8 cellular contexts compared by ENCODE assay signal in genomic region chr6:7155871-7156579, GRCh38. TPM values are rescaled to one million over a fixed set of nuclear protein-coding genes. Genes with fewer than 3 reads are reported as not detected.
DNase-seq lines count a peak whose midpoint lies in the region; ATAC-seq and TF ChIP-seq lines count a peak whose summit lies in the region.

No MANE protein-coding gene starts in this region.

- peaks cover 3% of the 10 kb centered on the region for H3K36me3 Mint-ChIP-seq in T-cell
- no peaks in the 10 kb centered on the region for H3K36me3 Mint-ChIP-seq in nephron (ENCODE audit: low read depth)

- DNase-seq in T-cell: no peak
- DNase-seq in GM19238 (ENCODE audit: insufficient read length, low spot score): no peak
- DNase-seq in coronary artery (ENCODE audit: low spot score): no peak
- no peak for DNase-seq in activated CD4-positive, alpha-beta T cell treated with anti-CD3 and anti-CD28 coated beads, Interleukin-2, amount 50 U/mL, for 48 hours

- POLR2A ChIA-PET in T-cell (lab: Charles Lee): interaction anchor here in 1 of 2 donors (1.1 kb wide), 1 partner anchor 10 kb away, joined by 3 read pairs; no protein-coding TSS in a partner anchor

- H3K4me3 Mint-ChIP-seq in T-cell (peak overlapping the region in 1 of 3 donors; percentile 65), nephron (no peak overlapping the region)

- H3K27ac Mint-ChIP-seq in T-cell (peak overlapping the region; percentile 23 to 45), nephron (peak overlapping the region; percentile 37 to 79 (median 65))

- TF ChIP-seq CTCF in nephron (IDR thresholded peaks at IDR 0.05; ENCODE audit: unreplicated experiment in 3 of 3): no peak
- TF ChIP-seq CTCF in coronary artery (IDR thresholded peaks at IDR 0.05): no peak

- H3K4me3 ChIP-seq in coronary artery: no peak overlapping the region

- CTCF ChIA-PET in T-cell (lab: Charles Lee): interaction anchor here in 1 of 2 donors (0.8 kb wide), 1 partner anchor 18 kb away, joined by 3 read pairs; no protein-coding TSS in a partner anchor

- H3K9me3 Mint-ChIP-seq in T-cell (no peaks in the 10 kb centered on the region), nephron (no peaks in the 10 kb centered on the region)

- H3K27me3 Mint-ChIP-seq in T-cell (no peaks in the 10 kb centered on the region), nephron (ENCODE audit: low read depth) (no peaks in the 10 kb centered on the region)

- peaks cover 80 to 86% (median 83%) of the 10 kb centered on the region in 3 donors for H3K4me1 Mint-ChIP-seq in T-cell
- peaks cover 76% of the 10 kb centered on the region for H3K4me1 Mint-ChIP-seq in nephron

- no peak overlapping the region for H3K27ac ChIP-seq in coronary artery

- ATAC-seq in GM18858 (IDR thresholded peaks at IDR 0.05; ENCODE audit: unreplicated experiment): peak; percentile 23
- ATAC-seq in HG02610 (IDR thresholded peaks at IDR 0.05; ENCODE audit: unreplicated experiment): peak; percentile 39
- ATAC-seq in T-cell (replicated peaks in 1 of 4): no peak
- ATAC-seq in esophagus mucosa: no peak

RNA-seq across cellular contexts. Expression of gene RREB1, which starts 48.3 kb away (rescaled TPM):
- total RNA-seq in T-cell (10 to 100 TPM; 38.1 to 50.1 (median 39.6) TPM), esophagus mucosa (75.8 TPM)

Comparison
In these comparisons a context has a peak if more than half of its experiments do, and no peak if none do; other contexts are left out.
1. ATAC-seq: peak in GM18858 (single experiment) and HG02610 (single experiment); none in T-cell (0 of 4) and esophagus mucosa (single experiment).